Comparison of ENCODE assay signal across 22 cellular contexts in the genomic region with DNA sequence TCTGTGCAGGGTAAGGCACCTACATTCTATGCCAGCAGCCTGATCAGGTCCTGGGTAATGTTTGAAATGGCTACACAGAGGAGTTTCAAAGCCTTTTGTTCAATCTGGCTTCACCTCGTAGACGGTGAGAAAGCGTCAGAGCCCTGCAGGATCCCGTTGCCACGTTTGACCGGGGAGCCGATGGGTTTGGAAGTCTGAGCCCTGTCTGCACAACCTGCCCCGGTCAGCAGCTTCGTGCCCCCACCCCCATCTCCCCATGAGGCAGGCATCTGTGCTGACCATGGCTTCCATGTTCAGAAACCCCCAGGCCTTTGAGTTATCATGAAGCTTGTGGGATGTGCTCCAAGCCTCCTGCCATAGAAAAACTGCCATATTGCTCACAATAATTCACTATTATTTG.
A peak's percentile ranks its signal among the peaks of the same experiment; 100 is the strongest.
DNase-seq lines count a peak whose midpoint lies in the region; ATAC-seq and TF ChIP-seq lines count a peak whose summit lies in the region.
"Had no signal": no experiment of that assay in that cellular context is flagged by ENCODE, and none has a peak within 500 bp of the region (broad histone marks: within the 10 kb centered on the region; RNA-seq: fewer than 3 reads in every experiment).

No MANE protein-coding gene starts in this region.

- H3K36me3 ChIP-seq in skeletal muscle tissue (ENCODE audit: control insufficient read depth in 3 of 3, insufficient read depth in 3 of 3, low read length in 3 of 3), result peaks cover 16 to 38% (median 23%) of the 10 kb centered on the region in 3 donors
- no peaks in the 10 kb centered on the region for H3K36me3 ChIP-seq in Karpas-422 (ENCODE audit: insufficient read depth, low read length)

- H3K9ac ChIP-seq in skeletal muscle tissue (ENCODE audit: low read depth in 1 of 3, low read length in 3 of 3), result peak overlapping the region in 1 of 3 donors; percentile 51
- no peak overlapping the region for H3K9ac ChIP-seq in Karpas-422 (ENCODE audit: low read length)

- no peak overlapping the region for H2AFZ ChIP-seq in Karpas-422 (ENCODE audit: low read length)

- no peak for TF ChIP-seq CTCF in HFFc6 (IDR thresholded peaks at IDR 0.05)
- no peak for TF ChIP-seq CTCF in brain (conservative IDR thresholded peaks at IDR 0.05)

- H3K4me3 ChIP-seq in skeletal muscle tissue (ENCODE audit: low read length in 3 of 3), result no peak overlapping the region
- no peak overlapping the region for H3K4me3 ChIP-seq in Karpas-422 (ENCODE audit: low read length)
- H3K4me3 ChIP-seq: lung, SJCRH30 had no signal

- no peak overlapping the region for H3K4me2 ChIP-seq in Karpas-422 (ENCODE audit: low read depth, low read length, poor library complexity, severe bottlenecking)

- no peaks in the 10 kb centered on the region for H3K79me2 ChIP-seq in Karpas-422 (ENCODE audit: low read length)

- H3K9me3 Mint-ChIP-seq in activated naive CD8-positive, alpha-beta T cell (ENCODE audit: low read depth), result no peaks in the 10 kb centered on the region
- H3K9me3 Mint-ChIP-seq in activated naive CD8-positive, alpha-beta T cell treated with anti-CD3 and anti-CD28 coated beads for 36 hours, result no peaks in the 10 kb centered on the region
- H3K9me3 Mint-ChIP-seq in HFFc6 (no peaks in the 10 kb centered on the region), brain (no peaks in the 10 kb centered on the region)
- no peaks in the 10 kb centered on the region for H3K9me3 Mint-ChIP-seq in stimulated activated naive B cell treated with anti-CD40 and anti-IgM and Interleukin-4, amounts not matched to agents 10 μg/mL and 1 μg/mL and 100 μg/mL, for 72 hours
- H3K9me3 Mint-ChIP-seq: CD8-positive, alpha-beta T cell; endodermal cell; immature natural killer cell had no signal

- DNase-seq in activated naive CD8-positive, alpha-beta T cell treated with anti-CD3 and anti-CD28 coated beads for 36 hours, result no peak
- no peak for DNase-seq in HFFc6
- no peak for DNase-seq in NCI-H69 (lab: John Stamatoyannopoulos, UW)
- no peak for DNase-seq in stimulated activated naive B cell treated with anti-CD40 and anti-IgM and Interleukin-4, amounts not matched to agents 10 μg/mL and 1 μg/mL and 100 μg/mL, for 72 hours
- DNase-seq in Karpas-422, result no peak
- DNase-seq: activated naive CD4-positive, alpha-beta T cell treated with Interleukin-2 at 50 U/mL for 16 hours; DND-41; endodermal cell; immature natural killer cell; NCI-H1694 treated with DMSO at 0.1 percent for 48 hours; NCI-H82; OCI-M1; SJCRH30; stimulated activated CD4-positive, alpha-beta T cell treated with anti-CD3 and anti-CD28 coated beads, Interleukin-4, amount 100 ng/mL, for 24 hours; substantia nigra had no signal

- H4K20me1 ChIP-seq in Karpas-422 (ENCODE audit: insufficient read depth, low read depth, low read length), result peaks cover 12% of the 10 kb centered on the region

- H3K36me3 Mint-ChIP-seq in activated naive CD8-positive, alpha-beta T cell, result peaks cover 2% of the 10 kb centered on the region
- peaks cover 9% of the 10 kb centered on the region for H3K36me3 Mint-ChIP-seq in activated naive CD8-positive, alpha-beta T cell treated with anti-CD3 and anti-CD28 coated beads for 36 hours
- H3K36me3 Mint-ChIP-seq in HFFc6 (ENCODE audit: low read depth) (peaks cover 26% of the 10 kb centered on the region), brain (peaks cover 51% of the 10 kb centered on the region)
- H3K36me3 Mint-ChIP-seq in stimulated activated naive B cell treated with anti-CD40 and anti-IgM and Interleukin-4, amounts not matched to agents 10 μg/mL and 1 μg/mL and 100 μg/mL, for 72 hours, result peaks cover 36 to 70% of the 10 kb centered on the region in 2 donors

- H3K4me3 Mint-ChIP-seq in activated naive CD8-positive, alpha-beta T cell, result no peak overlapping the region
- H3K4me3 Mint-ChIP-seq in activated naive CD8-positive, alpha-beta T cell treated with anti-CD3 and anti-CD28 coated beads for 36 hours, result no peak overlapping the region
- H3K4me3 Mint-ChIP-seq in HFFc6 (no peak overlapping the region), brain (no peak overlapping the region)
- H3K4me3 Mint-ChIP-seq in stimulated activated naive B cell treated with anti-CD40 and anti-IgM and Interleukin-4, amounts not matched to agents 10 μg/mL and 1 μg/mL and 100 μg/mL, for 72 hours, result no peak overlapping the region
- H3K4me3 Mint-ChIP-seq: CD8-positive, alpha-beta T cell; endodermal cell; immature natural killer cell had no signal

- peaks cover 52 to 64% (median 60%) of the 10 kb centered on the region in 3 donors for H3K4me1 ChIP-seq in skeletal muscle tissue (ENCODE audit: control insufficient read depth in 3 of 3, insufficient read depth in 3 of 3, low read length in 3 of 3)
- H3K4me1 ChIP-seq in Karpas-422 (ENCODE audit: low read length), result no peaks in the 10 kb centered on the region
- H3K4me1 ChIP-seq: SJCRH30 had no signal

- no peaks in the 10 kb centered on the region for H3K27me3 Mint-ChIP-seq in activated naive CD8-positive, alpha-beta T cell
- no peaks in the 10 kb centered on the region for H3K27me3 Mint-ChIP-seq in activated naive CD8-positive, alpha-beta T cell treated with anti-CD3 and anti-CD28 coated beads for 36 hours
- H3K27me3 Mint-ChIP-seq in HFFc6 (ENCODE audit: insufficient read depth) (peaks cover 5% of the 10 kb centered on the region), brain (peaks cover 2% of the 10 kb centered on the region)
- no peaks in the 10 kb centered on the region for H3K27me3 Mint-ChIP-seq in stimulated activated naive B cell treated with anti-CD40 and anti-IgM and Interleukin-4, amounts not matched to agents 10 μg/mL and 1 μg/mL and 100 μg/mL, for 72 hours
- H3K27me3 Mint-ChIP-seq: progenitor cell of endocrine pancreas had no signal

- no peak for ATAC-seq in stimulated activated naive B cell treated with anti-CD40 and anti-IgM and Interleukin-4, amounts not matched to agents 10 μg/mL and 1 μg/mL and 100 μg/mL, for 72 hours (replicated peaks)
- ATAC-seq: CD8-positive, alpha-beta T cell had no signal

- no peaks in the 10 kb centered on the region for H3K9me2 ChIP-seq in Karpas-422 (replicated peaks; ENCODE audit: insufficient read depth, low read length)

- no peaks in the 10 kb centered on the region for H3K27me3 ChIP-seq in skeletal muscle tissue (ENCODE audit: control insufficient read depth in 3 of 3, insufficient read depth in 3 of 3, low read length in 3 of 3)
- no peaks in the 10 kb centered on the region for H3K27me3 ChIP-seq in Karpas-422 (ENCODE audit: low read length)
- H3K27me3 ChIP-seq: SJCRH30 had no signal

- H3K9me3 ChIP-seq in skeletal muscle tissue (ENCODE audit: control insufficient read depth in 3 of 3, low read length in 3 of 3) (no peaks in the 10 kb centered on the region), Karpas-422 (ENCODE audit: low read length) (no peaks in the 10 kb centered on the region)
- H3K9me3 ChIP-seq: SJCRH30 had no signal

- H3K27ac Mint-ChIP-seq in activated naive CD8-positive, alpha-beta T cell, result peak overlapping the region; percentile 2
- no peak overlapping the region for H3K27ac Mint-ChIP-seq in activated naive CD8-positive, alpha-beta T cell treated with anti-CD3 and anti-CD28 coated beads for 36 hours
- H3K27ac Mint-ChIP-seq in HFFc6 (peak overlapping the region; percentile 17; the same call in 1 of the 2 replicates), brain (peak overlapping the region in 4 of 5 experiments; percentile 15 to 47 (median 38))
- no peak overlapping the region for H3K27ac Mint-ChIP-seq in stimulated activated naive B cell treated with anti-CD40 and anti-IgM and Interleukin-4, amounts not matched to agents 10 μg/mL and 1 μg/mL and 100 μg/mL, for 72 hours
- H3K27ac Mint-ChIP-seq: endodermal cell, progenitor cell of endocrine pancreas had no signal

- peaks cover 42% of the 10 kb centered on the region for H3K4me1 Mint-ChIP-seq in activated naive CD8-positive, alpha-beta T cell (ENCODE audit: low read depth)
- peaks cover 37% of the 10 kb centered on the region for H3K4me1 Mint-ChIP-seq in activated naive CD8-positive, alpha-beta T cell treated with anti-CD3 and anti-CD28 coated beads for 36 hours
- peaks cover 41% of the 10 kb centered on the region for H3K4me1 Mint-ChIP-seq in HFFc6 (ENCODE audit: low read depth)
- peaks cover 45% of the 10 kb centered on the region for H3K4me1 Mint-ChIP-seq in brain
- H3K4me1 Mint-ChIP-seq in stimulated activated naive B cell treated with anti-CD40 and anti-IgM and Interleukin-4, amounts not matched to agents 10 μg/mL and 1 μg/mL and 100 μg/mL, for 72 hours, result peaks cover 42 to 53% of the 10 kb centered on the region in 2 donors

- H3K27ac ChIP-seq in skeletal muscle tissue (ENCODE audit: low read depth, low read length) (peak overlapping the region; percentile 52), Karpas-422 (ENCODE audit: low read length) (no peak overlapping the region)
- H3K27ac ChIP-seq: HL-60, SJCRH30 had no signal

Comparison
In these comparisons a context has a peak if more than half of its experiments do, and no peak if none do; other contexts are left out.
1. H3K27ac Mint-ChIP-seq: peak in activated naive CD8-positive, alpha-beta T cell (single experiment), HFFc6 (single experiment) and brain (4 of 5); none in activated naive CD8-positive, alpha-beta T cell treated with anti-CD3 and anti-CD28 coated beads for 36 hours (single experiment) and stimulated activated naive B cell treated with anti-CD40 and anti-IgM and Interleukin-4, amounts not matched to agents 10 μg/mL and 1 μg/mL and 100 μg/mL, for 72 hours (single experiment).